Comparison of ENCODE assay signal across 8 cellular contexts in the genomic region with DNA sequence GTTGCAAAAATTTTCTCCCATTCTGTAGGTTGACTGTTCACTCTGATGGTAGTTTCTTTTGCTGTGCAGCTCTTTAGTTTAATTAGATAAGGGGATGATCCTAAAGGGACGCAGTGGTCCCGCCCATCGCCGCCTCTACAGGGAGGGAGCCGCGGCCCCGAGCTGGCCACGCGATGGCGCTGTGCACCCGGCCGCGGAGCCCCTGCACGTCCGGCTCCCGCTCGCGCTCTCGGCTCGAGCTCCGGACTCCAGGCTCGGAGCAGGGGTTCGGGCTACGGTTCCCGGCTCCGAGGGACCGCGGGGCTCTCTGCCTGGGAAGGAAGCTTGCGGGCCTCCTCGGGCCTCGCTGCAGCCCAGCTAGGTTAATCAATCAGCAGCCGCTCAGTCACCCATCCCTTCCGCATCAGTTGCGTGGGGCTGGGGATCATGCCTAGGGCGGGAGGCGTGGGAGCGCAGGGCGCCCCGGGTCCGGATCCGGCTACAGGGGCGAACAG.
DNase-seq lines count a peak whose midpoint lies in the region; ATAC-seq and TF ChIP-seq lines count a peak whose summit lies in the region.

No MANE protein-coding gene starts in this region.

- peaks cover 0 to 6% of the 10 kb centered on the region in 2 donors for H3K36me3 Mint-ChIP-seq in activated naive CD4-positive, alpha-beta T cell treated with anti-CD3 and anti-CD28 coated beads, Interleukin-2, amount 50 U/mL, for 72 hours

- peak; percentile 88 for ATAC-seq in HG02642 (IDR thresholded peaks at IDR 0.05; ENCODE audit: poor library complexity, unreplicated experiment)
- peak; percentile 87 to 98 for ATAC-seq in activated naive CD4-positive, alpha-beta T cell treated with anti-CD3 and anti-CD28 coated beads, Interleukin-2, amount 50 U/mL, for 72 hours

- H3K4me3 ChIP-seq in GM12865 (ENCODE audit: low read depth, low read length): no peak overlapping the region
- H3K4me3 ChIP-seq in cardiac muscle cell: peak overlapping the region; percentile 42
- peak overlapping the region in 1 of 2 donors; percentile 19 for H3K4me3 ChIP-seq in vagina

- H3K36me3 ChIP-seq in cardiac muscle cell: no peaks in the 10 kb centered on the region
- H3K36me3 ChIP-seq in vagina: no peaks in the 10 kb centered on the region

- intact Hi-C loops in vagina (cut with DNase I): loop anchor here (5.0 to 10.0 kb wide), 2 partner anchors 663 to 946 kb away; no protein-coding TSS in a partner anchor

- no peaks in the 10 kb centered on the region for H3K9me3 Mint-ChIP-seq in activated naive CD4-positive, alpha-beta T cell treated with anti-CD3 and anti-CD28 coated beads, Interleukin-2, amount 50 U/mL, for 72 hours

- TF ChIP-seq CTCF in GM12865 (IDR thresholded peaks at IDR 0.05; ENCODE audit: insufficient read depth, low read depth, low read length, missing control alignments) (peak; percentile 78), cardiac muscle cell (IDR thresholded peaks at IDR 0.05; ENCODE audit: low read depth, low read length) (peak; percentile 85), vagina (IDR thresholded peaks at IDR 0.05) (peak; percentile 48 to 56 (median 54))

- H3K27me3 ChIP-seq in cardiac muscle cell: peaks cover 14% of the 10 kb centered on the region
- H3K27me3 ChIP-seq in vagina: no peaks in the 10 kb centered on the region

- H3K9me3 ChIP-seq in cardiac muscle cell (ENCODE audit: low read depth): no peaks in the 10 kb centered on the region
- no peaks in the 10 kb centered on the region for H3K9me3 ChIP-seq in vagina

- H3K4me1 ChIP-seq in cardiac muscle cell (ENCODE audit: low read depth) (no peaks in the 10 kb centered on the region), vagina (no peaks in the 10 kb centered on the region)

- no peak overlapping the region for H3K27ac Mint-ChIP-seq in activated naive CD4-positive, alpha-beta T cell treated with anti-CD3 and anti-CD28 coated beads, Interleukin-2, amount 50 U/mL, for 72 hours

- DNase-seq in GM12865 (ENCODE audit: low read depth) (peak; percentile 65), RPMI7951 (ENCODE audit: low read depth) (peak; percentile 62), cardiac muscle cell (ENCODE audit: low read depth in 1 of 2, low spot score in 1 of 2) (peak; percentile 83 to 85), pons (ENCODE audit: low spot score) (peak; percentile 65), vagina (ENCODE audit: extremely low spot score in 2 of 2) (peak in 1 of 2 donors; percentile 79), NCI-H510A (lab: John Stamatoyannopoulos, UW) (no peak)
- DNase-seq in activated naive CD4-positive, alpha-beta T cell treated with anti-CD3 and anti-CD28 coated beads, Interleukin-2, amount 50 U/mL, for 72 hours (ENCODE audit: low spot score in 2 of 2): peak in 1 of 2 donors; percentile 78

- TF ChIP-seq POLR2A in vagina (IDR thresholded peaks at IDR 0.05): no peak

- H3K27ac ChIP-seq in cardiac muscle cell (no peak overlapping the region), vagina (no peak overlapping the region)
